In the genomic region with DNA sequence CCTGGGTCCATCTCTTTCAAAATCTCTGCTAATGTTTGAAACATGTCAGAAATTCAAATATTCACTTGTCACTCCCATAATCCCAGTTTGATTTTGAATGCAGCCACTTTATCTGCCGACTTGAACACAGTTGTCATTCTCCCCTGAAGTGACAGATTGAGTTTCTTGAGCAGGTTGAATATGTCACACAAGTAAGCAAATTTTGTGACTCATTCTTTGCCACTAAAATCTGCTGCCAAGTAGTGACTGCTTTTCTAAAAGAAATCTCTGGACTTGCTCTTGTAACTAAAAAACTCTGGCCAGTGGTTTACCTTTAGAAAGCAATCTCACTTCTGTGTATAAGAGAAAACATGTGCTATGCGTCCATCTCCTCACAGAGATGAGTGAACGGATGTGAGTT, we compare ENCODE assay signal across 33 cellular contexts.
"Had no signal": no experiment of that assay in that cellular context is flagged by ENCODE, and none has a peak within 500 bp of the region (broad histone marks: within the 10 kb centered on the region; RNA-seq: fewer than 3 reads in every experiment).

No MANE protein-coding gene starts in this region.

- H3K4me3 ChIP-seq: neural progenitor cell, ovary, psoas muscle, right lobe of liver, sigmoid colon, skin epidermis, smooth muscle cell, spleen, suprapubic skin, testis, tibial artery, transverse colon, upper lobe of right lung, uterus had no signal

- H3K4me2 ChIP-seq: neural progenitor cell, smooth muscle cell had no signal

- H3K9ac ChIP-seq: neural progenitor cell, parathyroid adenoma had no signal

- H3K4me1 ChIP-seq: neural progenitor cell, parathyroid adenoma, psoas muscle, right lobe of liver, sigmoid colon, spleen, suprapubic skin, testis, tibial artery, transverse colon, upper lobe of right lung, uterus had no signal

- H3K27me3 ChIP-seq: neural progenitor cell, ovary, right lobe of liver, sigmoid colon, spleen, suprapubic skin, testis, tibial artery, transverse colon, upper lobe of right lung, uterus had no signal

- H3K79me2 ChIP-seq: parathyroid adenoma had no signal

- ATAC-seq: naive thymus-derived CD8-positive, alpha-beta T cell; natural killer cell treated with Interleukin-12 subunit alpha and Interleukin-12 subunit beta and Interleukin-15 and Interleukin-18, amount 100 ng/mL, for 72 hours; psoas muscle; right cardiac atrium; right lobe of liver; stimulated activated memory B cell treated with anti-CD40 and anti-IgM and Interleukin-4, amounts not matched to agents 10 μg/mL and 1 μg/mL and 100 μg/mL, for 72 hours; stimulated activated naive CD8-positive, alpha-beta T cell treated with anti-CD3 and anti-CD28 coated beads, Interleukin-15, amount 100 ng/mL, for 72 hours; stimulated activated naive CD8-positive, alpha-beta T cell treated with anti-CD3 and anti-CD28 coated beads, Interleukin-15, Interleukin-2, amounts not matched to agents 100 U/mL and 50 U/mL, for 24 hours; upper lobe of right lung had no signal

- H2AFZ ChIP-seq: neural progenitor cell, parathyroid adenoma had no signal

- H3K27me3 Mint-ChIP-seq: natural killer cell treated with Interleukin-12 subunit alpha and Interleukin-12 subunit beta and Interleukin-15 and Interleukin-18, amount 100 ng/mL, for 72 hours; progenitor cell of endocrine pancreas; stimulated activated memory B cell treated with anti-CD40 and anti-IgM and Interleukin-4, amounts not matched to agents 10 μg/mL and 1 μg/mL and 100 μg/mL, for 72 hours; stimulated activated naive CD8-positive, alpha-beta T cell treated with anti-CD3 and anti-CD28 coated beads, Interleukin-15, amount 100 ng/mL, for 72 hours; type B pancreatic cell had no signal

- H3K27ac ChIP-seq: neural progenitor cell, ovary, parathyroid adenoma, psoas muscle, right lobe of liver, sigmoid colon, skin epidermis, spleen, suprapubic skin, testis, tibial artery, transverse colon, upper lobe of right lung, uterus had no signal

- H3K36me3 ChIP-seq: neural progenitor cell, ovary, right lobe of liver, sigmoid colon, spleen, suprapubic skin, tibial artery, transverse colon, upper lobe of right lung, uterus had no signal

- H3K36me3 Mint-ChIP-seq: naive thymus-derived CD8-positive, alpha-beta T cell; natural killer cell treated with Interleukin-12 subunit alpha and Interleukin-12 subunit beta and Interleukin-15 and Interleukin-18, amount 100 ng/mL, for 72 hours; stimulated activated memory B cell treated with anti-CD40 and anti-IgM and Interleukin-4, amounts not matched to agents 10 μg/mL and 1 μg/mL and 100 μg/mL, for 72 hours had no signal

- H3K27ac Mint-ChIP-seq: naive thymus-derived CD8-positive, alpha-beta T cell; natural killer cell treated with Interleukin-12 subunit alpha and Interleukin-12 subunit beta and Interleukin-15 and Interleukin-18, amount 100 ng/mL, for 72 hours; nephron progenitor cell; neural progenitor cell; progenitor cell of endocrine pancreas; stimulated activated memory B cell treated with anti-CD40 and anti-IgM and Interleukin-4, amounts not matched to agents 10 μg/mL and 1 μg/mL and 100 μg/mL, for 72 hours; stimulated activated naive CD8-positive, alpha-beta T cell treated with anti-CD3 and anti-CD28 coated beads, Interleukin-15, amount 100 ng/mL, for 72 hours; type B pancreatic cell had no signal

- H3K4me3 Mint-ChIP-seq: naive thymus-derived CD8-positive, alpha-beta T cell; natural killer cell treated with Interleukin-12 subunit alpha and Interleukin-12 subunit beta and Interleukin-15 and Interleukin-18, amount 100 ng/mL, for 72 hours; nephron progenitor cell; neural progenitor cell; stimulated activated memory B cell treated with anti-CD40 and anti-IgM and Interleukin-4, amounts not matched to agents 10 μg/mL and 1 μg/mL and 100 μg/mL, for 72 hours; stimulated activated naive CD8-positive, alpha-beta T cell treated with anti-CD3 and anti-CD28 coated beads, Interleukin-15, amount 100 ng/mL, for 72 hours; type B pancreatic cell had no signal

- H3K4me1 Mint-ChIP-seq: naive thymus-derived CD8-positive, alpha-beta T cell; nephron progenitor cell; neural progenitor cell; stimulated activated memory B cell treated with anti-CD40 and anti-IgM and Interleukin-4, amounts not matched to agents 10 μg/mL and 1 μg/mL and 100 μg/mL, for 72 hours had no signal

- H3K9me3 ChIP-seq: ovary, psoas muscle, right lobe of liver, sigmoid colon, suprapubic skin, testis, tibial artery, transverse colon, upper lobe of right lung, uterus had no signal

- H3K9me3 Mint-ChIP-seq: stimulated activated memory B cell treated with anti-CD40 and anti-IgM and Interleukin-4, amounts not matched to agents 10 μg/mL and 1 μg/mL and 100 μg/mL, for 72 hours had no signal

- DNase-seq: naive thymus-derived CD8-positive, alpha-beta T cell; nephron progenitor cell; occipital lobe; ovary; posterior cingulate gyrus; psoas muscle; right cardiac atrium; right lobe of liver; sigmoid colon; spleen; stimulated activated CD4-positive, alpha-beta T cell treated with anti-CD3 and anti-CD28 coated beads, Interleukin-12 subunit alpha, Interleukin-12 subunit beta, amount 100 ng/mL, for 4 hours; stimulated activated CD4-positive, alpha-beta T cell treated with anti-CD3 and anti-CD28 coated beads, Interleukin-1b, Interleukin-23, amount 100 ng/mL, for 48 hours; stimulated activated CD4-positive, alpha-beta T cell treated with anti-CD3 and anti-CD28 coated beads, Interleukin-4, amount 100 ng/mL, for 1 hour; stimulated activated CD4-positive, alpha-beta T cell treated with anti-CD3 and anti-CD28 coated beads, Interleukin-4, amount 100 ng/mL, for 4 hours; stimulated activated CD8-positive, alpha-beta memory T cell treated with anti-CD3 and anti-CD28 coated beads, Interleukin-4, amount 100 ng/mL, for 48 hours; stimulated activated naive CD4-positive, alpha-beta T cell; stimulated activated naive CD8-positive, alpha-beta T cell treated with anti-CD3 and anti-CD28 coated beads, Interleukin-15, amount 100 ng/mL, for 72 hours; stimulated activated naive CD8-positive, alpha-beta T cell treated with anti-CD3 and anti-CD28 coated beads, Interleukin-15, Interleukin-2, amounts not matched to agents 100 U/mL and 50 U/mL, for 24 hours; substantia nigra; testis; tibial artery; transverse colon; upper lobe of right lung; uterus had no signal
